18 cellular contexts compared by ENCODE assay signal in genomic region chr1:65924471-65924870, GRCh38.
DNase-seq lines count a peak whose midpoint lies in the region; FAIRE-seq and TF ChIP-seq lines count a peak whose summit lies in the region.
"Had no signal": no experiment of that assay in that cellular context is flagged by ENCODE, and none has a peak within 500 bp of the region (broad histone marks: within the 10 kb centered on the region; RNA-seq: fewer than 3 reads in every experiment).

No MANE protein-coding gene starts in this region.

- H2AFZ ChIP-seq in astrocyte (ENCODE audit: low read depth, low read length) = no peak overlapping the region
- no peak overlapping the region for H2AFZ ChIP-seq in smooth muscle cell (ENCODE audit: low read depth)

- no peaks in the 10 kb centered on the region for H3K9me3 ChIP-seq in astrocyte (ENCODE audit: insufficient read depth, low read depth, low read length)
- peaks cover 8% of the 10 kb centered on the region for H3K9me3 ChIP-seq in smooth muscle cell (replicated peaks; ENCODE audit: low read depth)

- no peaks in the 10 kb centered on the region for H3K36me3 ChIP-seq in astrocyte (ENCODE audit: insufficient read depth, low read length)
- no peaks in the 10 kb centered on the region for H3K36me3 ChIP-seq in smooth muscle cell (ENCODE audit: low read depth)

- H3K9ac ChIP-seq in astrocyte (ENCODE audit: low read length) (no peak overlapping the region), smooth muscle cell (ENCODE audit: low read depth) (no peak overlapping the region)

- peaks cover 5% of the 10 kb centered on the region for H3K4me1 Mint-ChIP-seq in astrocyte (ENCODE audit: low read depth, unreplicated experiment)
- no peaks in the 10 kb centered on the region for H3K4me1 Mint-ChIP-seq in activated naive CD4-positive, alpha-beta T cell treated with anti-CD3 and anti-CD28 coated beads, Interleukin-2, amount 10 ng/mL, durations not matched to agents 7 days and 5 days
- H3K4me1 Mint-ChIP-seq in T-helper 2 cell treated with Interferon-gamma antibody and Interleukin-4, amounts not matched to agents 5 μg/mL and 100 μg/mL, for 36 hours (ENCODE audit: low read depth) = no peaks in the 10 kb centered on the region
- H3K4me1 Mint-ChIP-seq: naive thymus-derived CD8-positive, alpha-beta T cell had no signal

- peak overlapping the region; percentile 3 for H3K27ac Mint-ChIP-seq in astrocyte (ENCODE audit: unreplicated experiment)
- no peak overlapping the region for H3K27ac Mint-ChIP-seq in activated naive CD4-positive, alpha-beta T cell treated with anti-CD3 and anti-CD28 coated beads, Interleukin-2, amount 10 ng/mL, durations not matched to agents 7 days and 5 days
- no peak overlapping the region for H3K27ac Mint-ChIP-seq in T-helper 2 cell treated with Interferon-gamma antibody and Interleukin-4, amounts not matched to agents 5 μg/mL and 100 μg/mL, for 36 hours
- H3K27ac Mint-ChIP-seq: CD8-positive, alpha-beta T cell; naive thymus-derived CD8-positive, alpha-beta T cell had no signal

- no peaks in the 10 kb centered on the region for H3F3A ChIP-seq in smooth muscle cell (ENCODE audit: low read depth)

- peaks cover 3% of the 10 kb centered on the region for H3K9me3 Mint-ChIP-seq in astrocyte (ENCODE audit: unreplicated experiment)
- H3K9me3 Mint-ChIP-seq in activated naive CD4-positive, alpha-beta T cell treated with anti-CD3 and anti-CD28 coated beads, Interleukin-2, amount 10 ng/mL, durations not matched to agents 7 days and 5 days = no peaks in the 10 kb centered on the region
- H3K9me3 Mint-ChIP-seq in T-helper 2 cell treated with Interferon-gamma antibody and Interleukin-4, amounts not matched to agents 5 μg/mL and 100 μg/mL, for 36 hours = no peaks in the 10 kb centered on the region
- H3K9me3 Mint-ChIP-seq: CD8-positive, alpha-beta T cell had no signal

- H3K4me1 ChIP-seq in astrocyte (ENCODE audit: insufficient read depth, low read length) (no peaks in the 10 kb centered on the region), smooth muscle cell (ENCODE audit: low read depth) (no peaks in the 10 kb centered on the region)

- H3K4me2 ChIP-seq in astrocyte (ENCODE audit: low read length) (no peak overlapping the region), smooth muscle cell (no peak overlapping the region)

- no peaks in the 10 kb centered on the region for H3K27me3 ChIP-seq in astrocyte (ENCODE audit: insufficient read depth, low read length)
- H3K27me3 ChIP-seq in smooth muscle cell (ENCODE audit: low read depth) = no peaks in the 10 kb centered on the region

- H3K79me2 ChIP-seq in astrocyte (ENCODE audit: insufficient read depth, low read length) (no peaks in the 10 kb centered on the region), smooth muscle cell (ENCODE audit: low read depth) (no peaks in the 10 kb centered on the region)

- DNase-seq in DMS53 (lab: John Stamatoyannopoulos, UW) (peak; percentile 54), DMS53 treated with DMSO at 0.1 percent for 48 hours (lab: John Stamatoyannopoulos, UW; ENCODE audit: unreplicated experiment) (no peak), astrocyte (ENCODE audit: low read depth) (peak; percentile 90), fibroblast of villous mesenchyme (ENCODE audit: low read depth) (peak; percentile 86), smooth muscle cell (lab: John Stamatoyannopoulos, UW; ENCODE audit: unreplicated experiment) (no peak), NCI-H1436 treated with DMSO at 0.1 percent for 48 hours (lab: John Stamatoyannopoulos, UW) (no peak)
- DNase-seq in activated naive CD4-positive, alpha-beta T cell treated with anti-CD3 and anti-CD28 coated beads, Interleukin-2, amount 10 ng/mL, durations not matched to agents 7 days and 5 days = no peak
- no peak for DNase-seq in T-helper 2 cell treated with Interferon-gamma antibody and Interleukin-4, amounts not matched to agents 5 μg/mL and 100 μg/mL, for 36 hours (ENCODE audit: low spot score)
- DNase-seq: CD8-positive, alpha-beta T cell; cerebellar nuclear complex; left ventricle myocardium superior; naive thymus-derived CD8-positive, alpha-beta T cell; NCI-H187; NCI-H510A treated with DMSO at 0.1 percent for 48 hours; OCI-M1; stimulated activated CD4-positive, alpha-beta T cell treated with anti-CD3 and anti-CD28 coated beads, Interleukin-1b, Interleukin-23, amount 100 ng/mL, for 48 hours had no signal

- H3K27ac ChIP-seq in astrocyte (ENCODE audit: low read depth, low read length) (no peak overlapping the region), smooth muscle cell (ENCODE audit: low read depth) (peak overlapping the region; percentile 14)
- H3K27ac ChIP-seq: 22Rv1 had no signal

- H3K4me3 Mint-ChIP-seq in astrocyte (ENCODE audit: unreplicated experiment) = no peak overlapping the region
- H3K4me3 Mint-ChIP-seq in activated naive CD4-positive, alpha-beta T cell treated with anti-CD3 and anti-CD28 coated beads, Interleukin-2, amount 10 ng/mL, durations not matched to agents 7 days and 5 days = no peak overlapping the region
- H3K4me3 Mint-ChIP-seq in T-helper 2 cell treated with Interferon-gamma antibody and Interleukin-4, amounts not matched to agents 5 μg/mL and 100 μg/mL, for 36 hours = no peak overlapping the region
- H3K4me3 Mint-ChIP-seq: CD8-positive, alpha-beta T cell; naive thymus-derived CD8-positive, alpha-beta T cell had no signal

- peaks cover 2% of the 10 kb centered on the region for H3K36me3 Mint-ChIP-seq in astrocyte (ENCODE audit: low read depth, unreplicated experiment)
- H3K36me3 Mint-ChIP-seq in activated naive CD4-positive, alpha-beta T cell treated with anti-CD3 and anti-CD28 coated beads, Interleukin-2, amount 10 ng/mL, durations not matched to agents 7 days and 5 days = no peaks in the 10 kb centered on the region
- no peaks in the 10 kb centered on the region for H3K36me3 Mint-ChIP-seq in T-helper 2 cell treated with Interferon-gamma antibody and Interleukin-4, amounts not matched to agents 5 μg/mL and 100 μg/mL, for 36 hours (ENCODE audit: low read depth)
- H3K36me3 Mint-ChIP-seq: CD8-positive, alpha-beta T cell had no signal

- FAIRE-seq in astrocyte (lab: Jason Lieb, UNC) = no peak
- FAIRE-seq: G401.6 had no signal

- TF ChIP-seq CTCF in astrocyte (IDR thresholded peaks at IDR 0.05; ENCODE audit: insufficient read depth, low read depth, low read length) (no peak), fibroblast of villous mesenchyme (IDR thresholded peaks at IDR 0.05; ENCODE audit: insufficient read depth, low read depth, low read length) (no peak), smooth muscle cell (IDR thresholded peaks at IDR 0.05; ENCODE audit: borderline replicate concordance, insufficient read depth, poor library complexity, severe bottlenecking) (no peak)

- H4K20me1 ChIP-seq in astrocyte (ENCODE audit: insufficient read depth, low read length) = no peaks in the 10 kb centered on the region
- H4K20me1 ChIP-seq in smooth muscle cell (ENCODE audit: low read depth) = no peaks in the 10 kb centered on the region

- no peak overlapping the region for H3K4me3 ChIP-seq in astrocyte (ENCODE audit: insufficient read depth, low read depth, low read length)
- no peak overlapping the region for H3K4me3 ChIP-seq in fibroblast of villous mesenchyme (ENCODE audit: low read depth, low read length)
- H3K4me3 ChIP-seq in smooth muscle cell = no peak overlapping the region

- CTCF ChIA-PET in activated naive CD4-positive, alpha-beta T cell treated with anti-CD3 and anti-CD28 coated beads, Interleukin-2, amount 10 ng/mL, durations not matched to agents 7 days and 5 days (lab: Charles Lee) = no interaction called here

- H3K27me3 Mint-ChIP-seq in astrocyte (ENCODE audit: low read depth, unreplicated experiment) = no peaks in the 10 kb centered on the region
- H3K27me3 Mint-ChIP-seq in activated naive CD4-positive, alpha-beta T cell treated with anti-CD3 and anti-CD28 coated beads, Interleukin-2, amount 10 ng/mL, durations not matched to agents 7 days and 5 days = no peaks in the 10 kb centered on the region
- H3K27me3 Mint-ChIP-seq in T-helper 2 cell treated with Interferon-gamma antibody and Interleukin-4, amounts not matched to agents 5 μg/mL and 100 μg/mL, for 36 hours (ENCODE audit: low read depth) = no peaks in the 10 kb centered on the region

Comparison
In these comparisons a context has a peak if more than half of its experiments do, and no peak if none do; other contexts are left out.
1. DNase-seq: peak in DMS53 (single experiment), astrocyte (single experiment) and fibroblast of villous mesenchyme (single experiment); none in DMS53 treated with DMSO at 0.1 percent for 48 hours (single experiment), smooth muscle cell (single experiment), activated naive CD4-positive, alpha-beta T cell treated with anti-CD3 and anti-CD28 coated beads, Interleukin-2, amount 10 ng/mL, durations not matched to agents 7 days and 5 days (single experiment), NCI-H1436 treated with DMSO at 0.1 percent for 48 hours (single experiment) and T-helper 2 cell treated with Interferon-gamma antibody and Interleukin-4, amounts not matched to agents 5 μg/mL and 100 μg/mL, for 36 hours (single experiment).